In genomic region chr4:103204114-103204513, GRCh38 we compare ENCODE assay signal across 1 cellular context.
TF ChIP-seq lines count a peak whose summit lies in the region.

No MANE protein-coding gene starts in this region.

TF ChIP-seq in K562, 482 proteins besides CTCF, POLR2A, EP300 and RAD21 (continued from another document):
- TF ChIP-seq ZBTB12 (CRISPR knock-in tag; IDR thresholded peaks at IDR 0.05) (no peak), NFE2L1 (tag; IDR thresholded peaks at IDR 0.05; ENCODE audit: borderline replicate concordance, low read depth) (no peak), FOXP1 (CRISPR knock-in tag; IDR thresholded peaks at IDR 0.05) (no peak), PHB2 (IDR thresholded peaks at IDR 0.05; ENCODE audit: low read depth) (no peak)
TF ChIP-seq in K562: peak in this region for 2.
